Comparison of ENCODE assay signal across 1 cellular context in the genomic region with DNA sequence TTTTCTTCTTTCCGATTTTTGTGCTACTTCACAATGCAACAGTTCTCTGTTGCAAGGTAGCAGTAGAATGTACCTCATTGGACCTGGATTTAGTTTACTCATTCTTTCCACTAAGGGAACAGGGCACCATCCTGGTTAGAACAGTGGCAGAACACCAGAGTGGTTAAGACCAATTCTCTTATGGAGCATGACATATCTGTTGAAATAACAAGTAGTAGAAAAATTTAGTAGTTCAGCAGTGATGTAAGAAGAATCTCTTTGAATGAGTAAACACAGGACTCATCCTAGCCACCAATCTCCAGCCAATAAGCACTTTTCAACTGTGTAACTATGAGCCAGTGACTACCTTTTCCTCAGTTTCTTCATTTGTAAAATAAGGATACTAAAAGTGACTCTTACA.
TF ChIP-seq lines count a peak whose summit lies in the region.

No MANE protein-coding gene starts in this region.

TF ChIP-seq in GM12878, 131 proteins besides CTCF, POLR2A, EP300 and RAD21:
- TF ChIP-seq CBFB (IDR thresholded peaks at IDR 0.05; ENCODE audit: low read depth) (no peak), BRCA1 (IDR thresholded peaks at IDR 0.05; ENCODE audit: low read depth, low read length) (no peak), ZBED1 (IDR thresholded peaks at IDR 0.05; ENCODE audit: borderline replicate concordance) (no peak), TCF7 (IDR thresholded peaks at IDR 0.05; ENCODE audit: borderline replicate concordance) (no peak), HCFC1 (IDR thresholded peaks at IDR 0.05; ENCODE audit: low read length) (no peak), BACH1 (IDR thresholded peaks at IDR 0.05; ENCODE audit: borderline replicate concordance) (no peak)
- TF ChIP-seq, protein P1, sequence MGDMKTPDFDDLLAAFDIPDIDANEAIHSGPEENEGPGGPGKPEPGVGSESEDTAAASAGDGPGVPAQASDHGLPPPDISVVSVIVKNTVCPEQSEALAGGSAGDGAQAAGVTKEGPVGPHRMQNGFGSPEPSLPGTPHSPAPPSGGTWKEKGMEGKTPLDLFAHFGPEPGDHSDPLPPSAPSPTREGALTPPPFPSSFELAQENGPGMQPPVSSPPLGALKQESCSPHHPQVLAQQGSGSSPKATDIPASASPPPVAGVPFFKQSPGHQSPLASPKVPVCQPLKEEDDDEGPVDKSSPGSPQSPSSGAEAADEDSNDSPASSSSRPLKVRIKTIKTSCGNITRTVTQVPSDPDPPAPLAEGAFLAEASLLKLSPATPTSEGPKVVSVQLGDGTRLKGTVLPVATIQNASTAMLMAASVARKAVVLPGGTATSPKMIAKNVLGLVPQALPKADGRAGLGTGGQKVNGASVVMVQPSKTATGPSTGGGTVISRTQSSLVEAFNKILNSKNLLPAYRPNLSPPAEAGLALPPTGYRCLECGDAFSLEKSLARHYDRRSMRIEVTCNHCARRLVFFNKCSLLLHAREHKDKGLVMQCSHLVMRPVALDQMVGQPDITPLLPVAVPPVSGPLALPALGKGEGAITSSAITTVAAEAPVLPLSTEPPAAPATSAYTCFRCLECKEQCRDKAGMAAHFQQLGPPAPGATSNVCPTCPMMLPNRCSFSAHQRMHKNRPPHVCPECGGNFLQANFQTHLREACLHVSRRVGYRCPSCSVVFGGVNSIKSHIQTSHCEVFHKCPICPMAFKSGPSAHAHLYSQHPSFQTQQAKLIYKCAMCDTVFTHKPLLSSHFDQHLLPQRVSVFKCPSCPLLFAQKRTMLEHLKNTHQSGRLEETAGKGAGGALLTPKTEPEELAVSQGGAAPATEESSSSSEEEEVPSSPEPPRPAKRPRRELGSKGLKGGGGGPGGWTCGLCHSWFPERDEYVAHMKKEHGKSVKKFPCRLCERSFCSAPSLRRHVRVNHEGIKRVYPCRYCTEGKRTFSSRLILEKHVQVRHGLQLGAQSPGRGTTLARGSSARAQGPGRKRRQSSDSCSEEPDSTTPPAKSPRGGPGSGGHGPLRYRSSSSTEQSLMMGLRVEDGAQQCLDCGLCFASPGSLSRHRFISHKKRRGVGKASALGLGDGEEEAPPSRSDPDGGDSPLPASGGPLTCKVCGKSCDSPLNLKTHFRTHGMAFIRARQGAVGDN (IDR thresholded peaks at IDR 0.05), result no peak
- TF ChIP-seq, protein P2, sequence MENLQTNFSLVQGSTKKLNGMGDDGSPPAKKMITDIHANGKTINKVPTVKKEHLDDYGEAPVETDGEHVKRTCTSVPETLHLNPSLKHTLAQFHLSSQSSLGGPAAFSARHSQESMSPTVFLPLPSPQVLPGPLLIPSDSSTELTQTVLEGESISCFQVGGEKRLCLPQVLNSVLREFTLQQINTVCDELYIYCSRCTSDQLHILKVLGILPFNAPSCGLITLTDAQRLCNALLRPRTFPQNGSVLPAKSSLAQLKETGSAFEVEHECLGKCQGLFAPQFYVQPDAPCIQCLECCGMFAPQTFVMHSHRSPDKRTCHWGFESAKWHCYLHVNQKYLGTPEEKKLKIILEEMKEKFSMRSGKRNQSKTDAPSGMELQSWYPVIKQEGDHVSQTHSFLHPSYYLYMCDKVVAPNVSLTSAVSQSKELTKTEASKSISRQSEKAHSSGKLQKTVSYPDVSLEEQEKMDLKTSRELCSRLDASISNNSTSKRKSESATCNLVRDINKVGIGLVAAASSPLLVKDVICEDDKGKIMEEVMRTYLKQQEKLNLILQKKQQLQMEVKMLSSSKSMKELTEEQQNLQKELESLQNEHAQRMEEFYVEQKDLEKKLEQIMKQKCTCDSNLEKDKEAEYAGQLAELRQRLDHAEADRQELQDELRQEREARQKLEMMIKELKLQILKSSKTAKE (IDR thresholded peaks at IDR 0.05; ENCODE audit: low read depth, poor library complexity, severe bottlenecking), result no peak
- TF ChIP-seq, protein P3, sequence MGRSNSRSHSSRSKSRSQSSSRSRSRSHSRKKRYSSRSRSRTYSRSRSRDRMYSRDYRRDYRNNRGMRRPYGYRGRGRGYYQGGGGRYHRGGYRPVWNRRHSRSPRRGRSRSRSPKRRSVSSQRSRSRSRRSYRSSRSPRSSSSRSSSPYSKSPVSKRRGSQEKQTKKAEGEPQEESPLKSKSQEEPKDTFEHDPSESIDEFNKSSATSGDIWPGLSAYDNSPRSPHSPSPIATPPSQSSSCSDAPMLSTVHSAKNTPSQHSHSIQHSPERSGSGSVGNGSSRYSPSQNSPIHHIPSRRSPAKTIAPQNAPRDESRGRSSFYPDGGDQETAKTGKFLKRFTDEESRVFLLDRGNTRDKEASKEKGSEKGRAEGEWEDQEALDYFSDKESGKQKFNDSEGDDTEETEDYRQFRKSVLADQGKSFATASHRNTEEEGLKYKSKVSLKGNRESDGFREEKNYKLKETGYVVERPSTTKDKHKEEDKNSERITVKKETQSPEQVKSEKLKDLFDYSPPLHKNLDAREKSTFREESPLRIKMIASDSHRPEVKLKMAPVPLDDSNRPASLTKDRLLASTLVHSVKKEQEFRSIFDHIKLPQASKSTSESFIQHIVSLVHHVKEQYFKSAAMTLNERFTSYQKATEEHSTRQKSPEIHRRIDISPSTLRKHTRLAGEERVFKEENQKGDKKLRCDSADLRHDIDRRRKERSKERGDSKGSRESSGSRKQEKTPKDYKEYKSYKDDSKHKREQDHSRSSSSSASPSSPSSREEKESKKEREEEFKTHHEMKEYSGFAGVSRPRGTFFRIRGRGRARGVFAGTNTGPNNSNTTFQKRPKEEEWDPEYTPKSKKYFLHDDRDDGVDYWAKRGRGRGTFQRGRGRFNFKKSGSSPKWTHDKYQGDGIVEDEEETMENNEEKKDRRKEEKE (IDR thresholded peaks at IDR 0.05), result no peak
